Comparison of ENCODE assay signal across 8 cellular contexts in genomic region chr5:134113908-134114875, GRCh38. TPM values are rescaled to one million over a fixed set of nuclear protein-coding genes. Genes with fewer than 3 reads are reported as not detected.
DNase-seq lines count a peak whose midpoint lies in the region; ATAC-seq and TF ChIP-seq lines count a peak whose summit lies in the region.

TSS of gene TCF7 (plus strand) at chr5:134114681. CDS start at chr5:134114907, 226 bp downstream.

- peaks cover 9% of the 10 kb centered on the region for H3K36me3 Mint-ChIP-seq in nephron (ENCODE audit: low read depth)

- 0 to 2% methylated on average over 3 to 42 of the region's 89 CpGs for WGBS in testis, 2 donors

- no peaks in the 10 kb centered on the region for H3K4me1 ChIP-seq in testis

- no peaks in the 10 kb centered on the region for H3K36me3 ChIP-seq in testis (ENCODE audit: low read depth, missing control alignments)

- peak; percentile 82 for ATAC-seq in GM21447 (IDR thresholded peaks at IDR 0.05; ENCODE audit: unreplicated experiment)

- intact Hi-C loops in testis (cut with DNase I; ENCODE audit: low total_unique reads): no loop called here

- H3K27me3 Mint-ChIP-seq in nephron (ENCODE audit: low read depth): peaks cover 65% of the 10 kb centered on the region

- H3K27me3 ChIP-seq in testis: no peaks in the 10 kb centered on the region

- peak within 1 kb of the TSS; percentile 85 to 88 (median 87) for H3K4me3 Mint-ChIP-seq in nephron

- H3K9me3 ChIP-seq in testis: no peaks in the 10 kb centered on the region

- no peak for TF ChIP-seq POLR2A in testis (IDR thresholded peaks at IDR 0.05)

- no peak for TF ChIP-seq CTCF in foreskin fibroblast (IDR thresholded peaks at IDR 0.05; ENCODE audit: low read depth, low read length)
- TF ChIP-seq CTCF in nephron (IDR thresholded peaks at IDR 0.05; ENCODE audit: unreplicated experiment in 3 of 3): no peak
- no peak for TF ChIP-seq CTCF in testis (IDR thresholded peaks at IDR 0.05)

- peak within 1 kb of the TSS; percentile 24 to 50 for H3K27ac ChIP-seq in testis

- no peaks in the 10 kb centered on the region for H3K9me3 Mint-ChIP-seq in nephron

- DNase-seq in DMS153 treated with DMSO at 0.1 percent for 48 hours (lab: John Stamatoyannopoulos, UW; ENCODE audit: unreplicated experiment): peak; percentile 14
- peak in 59 of 76 experiments; percentile 5 to 72 (median 45) for DNase-seq in HUDEP-2 (lab: John Stamatoyannopoulos, UW; ENCODE audit: unreplicated experiment in 76 of 76)
- DNase-seq in RPMI8226: peak; percentile 82
- DNase-seq in activated effector memory CD4-positive, alpha-beta T cell treated with anti-CD3 and anti-CD28 coated beads, Interleukin-2, amount 50 U/mL, for 16 hours: peak; percentile 91
- peak; percentile 78 to 93 for DNase-seq in foreskin fibroblast
- peak; percentile 75 for DNase-seq in testis

- H3K4me3 ChIP-seq in foreskin fibroblast (ENCODE audit: low read depth in 1 of 2, low read length in 2 of 2): peak within 1 kb of the TSS; percentile 49 to 72
- peak within 1 kb of the TSS; percentile 45 to 49 for H3K4me3 ChIP-seq in testis

- peaks cover 22% of the 10 kb centered on the region for H3K4me1 Mint-ChIP-seq in nephron

- H3K27ac Mint-ChIP-seq in nephron: no peak within 1 kb of the TSS

RNA-seq across cellular contexts. Expression of gene TCF7, which starts in this region (rescaled TPM):
- 10 to 100 TPM; 15.2 to 16.1 TPM for total RNA-seq in testis
- polyA plus RNA-seq in testis (ENCODE audit: insufficient read depth, low read depth, low replicate concordance): 9.9 TPM

Comparison
In these comparisons a context has a peak if more than half of its experiments do, and no peak if none do; other contexts are left out.
1. Peak in every context shown above with its lines: DNase-seq, ATAC-seq, H3K4me3 ChIP-seq and H3K27ac ChIP-seq.
2. DNase-seq: peak in every context shown above with its lines; median percentile 91 in activated effector memory CD4-positive, alpha-beta T cell treated with anti-CD3 and anti-CD28 coated beads, Interleukin-2, amount 50 U/mL, for 16 hours; 86 in foreskin fibroblast; 82 in RPMI8226; 75 in testis; 45 in HUDEP-2; 14 in DMS153 treated with DMSO at 0.1 percent for 48 hours.